In the genomic region with DNA sequence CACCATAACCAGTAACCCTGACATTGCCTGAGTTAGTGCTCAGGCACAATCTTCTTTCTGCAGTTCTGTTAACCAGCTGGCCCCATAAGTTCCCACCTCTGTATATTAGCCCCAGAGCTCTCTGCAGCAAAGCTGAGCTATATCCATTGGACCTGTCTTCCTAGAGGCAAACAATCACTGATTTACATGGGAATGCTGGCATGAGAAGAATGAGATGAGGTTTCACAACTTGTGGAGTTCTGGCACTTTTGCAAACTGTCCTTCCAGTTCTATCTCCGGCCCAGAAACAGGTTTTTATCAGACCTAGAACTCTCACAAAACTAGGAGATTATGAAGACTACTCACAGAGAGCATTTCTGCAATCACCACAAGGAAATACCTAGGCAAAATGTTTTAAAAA, we compare ENCODE assay signal across 18 cellular contexts. TPM values are rescaled to one million over a fixed set of nuclear protein-coding genes. Genes with fewer than 3 reads are reported as not detected.
DNase-seq lines count a peak whose midpoint lies in the region; TF ChIP-seq lines count a peak whose summit lies in the region.
"Had no signal": no experiment of that assay in that cellular context is flagged by ENCODE, and none has a peak within 500 bp of the region (broad histone marks: within the 10 kb centered on the region; RNA-seq: fewer than 3 reads in every experiment).

No MANE protein-coding gene starts in this region.

- no peak overlapping the region for H2AFZ ChIP-seq in mammary epithelial cell (ENCODE audit: low read depth, low read length)

- WGBS in mammary epithelial cell (ENCODE audit: low coverage, missing lambda C conversion rate) = 58% methylated on average over 1 of the region's 1 CpG

- CTCF ChIA-PET in MCF 10A (lab: Yijun Ruan, JAX) = interaction anchor here (0.6 to 2.5 kb wide), 6 partner anchors 8 to 118 kb away, joined by 3 to 14 read pairs (median 4); a partner anchor contains a TSS
- CTCF ChIA-PET in mammary epithelial cell (lab: Charles Lee; ENCODE audit: low non-redundant PET) = no interaction called here

- no peak overlapping the region for H3K4me3 ChIP-seq in mammary epithelial cell (replicated peaks in 1 of 3; ENCODE audit: insufficient read depth in 1 of 3, low read depth in 2 of 3, low read length in 3 of 3)
- H3K4me3 ChIP-seq in adipocyte (ENCODE audit: low read length) = no peak overlapping the region
- H3K4me3 ChIP-seq in fibroblast of the aortic adventitia (ENCODE audit: low read depth, low read length) = no peak overlapping the region
- H3K4me3 ChIP-seq in SJCRH30 = no peak overlapping the region
- H3K4me3 ChIP-seq: BLaER1 treated with 17β-estradiol and CSF1 and Interleukin-3, amounts not matched to agents 10 nM and 100 nM had no signal

- TF ChIP-seq CTCF in MCF 10A (IDR thresholded peaks at IDR 0.05; ENCODE audit: unreplicated experiment) = no peak
- no peak for TF ChIP-seq CTCF in mammary epithelial cell (conservative IDR thresholded peaks at IDR 0.05 in 1 of 2, IDR thresholded peaks at IDR 0.05 in 1 of 2; ENCODE audit: extremely low read depth in 1 of 2, insufficient read depth in 1 of 2, low read depth in 1 of 2, low read length in 2 of 2)
- TF ChIP-seq CTCF in fibroblast of the aortic adventitia (IDR thresholded peaks at IDR 0.05; ENCODE audit: insufficient read depth, low read length) = no peak

- no TSS peak for BruUV-seq in MCF 10A (replicated peaks; lab: Mats Ljungman, UMichigan)
- BruUV-seq in mammary epithelial cell (replicated peaks; lab: Mats Ljungman, UMichigan) = no TSS peak

- no peak overlapping the region for H3K4me2 ChIP-seq in mammary epithelial cell (ENCODE audit: insufficient read depth, low read depth, low read length)
- H3K4me2 ChIP-seq: BLaER1 treated with 17β-estradiol and CSF1 and Interleukin-3, amounts not matched to agents 10 nM and 100 nM had no signal

- no peaks in the 10 kb centered on the region for H3K9me3 Mint-ChIP-seq in MCF 10A (ENCODE audit: unreplicated experiment)

- no peaks in the 10 kb centered on the region for H3K36me3 ChIP-seq in mammary epithelial cell (ENCODE audit: insufficient read depth, low read length)
- H3K36me3 ChIP-seq in adipocyte (ENCODE audit: control insufficient read depth, insufficient read depth, low read length, severe bottlenecking) = no peaks in the 10 kb centered on the region
- no peaks in the 10 kb centered on the region for H3K36me3 ChIP-seq in SJCRH30
- H3K36me3 ChIP-seq: BLaER1 treated with 17β-estradiol and CSF1 and Interleukin-3, amounts not matched to agents 10 nM and 100 nM had no signal

- in situ Hi-C loops in mammary epithelial cell (cut with MboI; ENCODE audit: low sequenced_read_pairs in 2 of 2) = no loop called here

- peaks cover 16% of the 10 kb centered on the region for H3K4me1 ChIP-seq in mammary epithelial cell (ENCODE audit: insufficient read depth, low read length)
- H3K4me1 ChIP-seq in adipocyte (ENCODE audit: control insufficient read depth, insufficient read depth, low read length) = peaks cover 14% of the 10 kb centered on the region
- H3K4me1 ChIP-seq in SJCRH30 = no peaks in the 10 kb centered on the region
- H3K4me1 ChIP-seq: BLaER1 treated with 17β-estradiol and CSF1 and Interleukin-3, amounts not matched to agents 10 nM and 100 nM had no signal

- H3K4me1 Mint-ChIP-seq in MCF 10A (ENCODE audit: insufficient read depth, unreplicated experiment) = peaks cover 38% of the 10 kb centered on the region
- H3K4me1 Mint-ChIP-seq: CD8-positive, alpha-beta memory T cell; IgD-negative memory B cell had no signal

- H3K27me3 ChIP-seq in mammary epithelial cell (ENCODE audit: insufficient read depth, low read length) = no peaks in the 10 kb centered on the region
- no peaks in the 10 kb centered on the region for H3K27me3 ChIP-seq in adipocyte (replicated peaks; ENCODE audit: control insufficient read depth, insufficient read depth, low read length)
- H3K27me3 ChIP-seq in SJCRH30 = no peaks in the 10 kb centered on the region
- H3K27me3 ChIP-seq: BLaER1 treated with 17β-estradiol and CSF1 and Interleukin-3, amounts not matched to agents 10 nM and 100 nM had no signal

- H3K9me3 ChIP-seq in mammary epithelial cell (replicated peaks; ENCODE audit: insufficient read depth, low read length) (no peaks in the 10 kb centered on the region), adipocyte (ENCODE audit: control insufficient read depth, low read length) (no peaks in the 10 kb centered on the region), SJCRH30 (replicated peaks) (no peaks in the 10 kb centered on the region)
- H3K9me3 ChIP-seq: BLaER1 treated with 17β-estradiol and CSF1 and Interleukin-3, amounts not matched to agents 10 nM and 100 nM had no signal

- H3K36me3 Mint-ChIP-seq in MCF 10A (ENCODE audit: insufficient read depth, unreplicated experiment) = no peaks in the 10 kb centered on the region
- H3K36me3 Mint-ChIP-seq: CD8-positive, alpha-beta memory T cell; IgD-negative memory B cell had no signal

- intact Hi-C loops in MCF 10A (cut with micrococcal nuclease) (no loop called here), mammary epithelial cell (cut with micrococcal nuclease) (no loop called here)

- H3K27ac Mint-ChIP-seq in MCF 10A (ENCODE audit: low read depth, unreplicated experiment) = peak overlapping the region; percentile 75
- H3K27ac Mint-ChIP-seq: CD8-positive, alpha-beta memory T cell; H9 had no signal

- dilution Hi-C loops in mammary epithelial cell (cut with HindIII; ENCODE audit: low sequenced_read_pairs) = loop anchor here (5.0 kb wide), 1 partner anchor 122 kb away; no protein-coding TSS in a partner anchor

- H3K27ac ChIP-seq in mammary epithelial cell (ENCODE audit: insufficient read depth, low read depth, low read length) (no peak overlapping the region), SJCRH30 (no peak overlapping the region)
- H3K27ac ChIP-seq: 22Rv1; BLaER1 treated with 17β-estradiol and CSF1 and Interleukin-3, amounts not matched to agents 10 nM and 100 nM had no signal

- H3K4me3 Mint-ChIP-seq in MCF 10A (ENCODE audit: unreplicated experiment) = no peak overlapping the region
- H3K4me3 Mint-ChIP-seq: CD8-positive, alpha-beta memory T cell; H9; IgD-negative memory B cell had no signal

- H3K9ac ChIP-seq in mammary epithelial cell (ENCODE audit: insufficient read depth, low read length) = no peak overlapping the region
- H3K9ac ChIP-seq in adipocyte (ENCODE audit: low read length) = no peak overlapping the region
- H3K9ac ChIP-seq: BLaER1 treated with 17β-estradiol and CSF1 and Interleukin-3, amounts not matched to agents 10 nM and 100 nM had no signal

- POLR2A ChIA-PET in MCF 10A (lab: Yijun Ruan, JAX) = interaction anchor here (0.8 to 1.1 kb wide), 3 partner anchors 8 to 14 kb away, joined by 3 to 4 read pairs (median 3); a partner anchor contains a TSS

- H3K79me2 ChIP-seq in mammary epithelial cell (ENCODE audit: insufficient read depth, low read length) = no peaks in the 10 kb centered on the region

- no peak for DNase-seq in MCF 10A (ENCODE audit: unreplicated experiment)
- DNase-seq in mammary epithelial cell = no peak
- DNase-seq in adipocyte (ENCODE audit: low read depth) = peak; percentile 45
- peak; percentile 80 for DNase-seq in fibroblast of the aortic adventitia (ENCODE audit: low read depth)
- DNase-seq in renal cortical epithelial cell (ENCODE audit: low read depth) = peak; percentile 33
- no peak for DNase-seq in SJCRH30
- no peak for DNase-seq in T1000 (lab: John Stamatoyannopoulos, UW)
- no peak for DNase-seq in stimulated activated CD4-positive, alpha-beta T cell treated with anti-CD3 and anti-CD28 coated beads, Interleukin-1b, Interleukin-23, amount 100 ng/mL, for 48 hours
- DNase-seq: CD8-positive, alpha-beta memory T cell; DMS79 treated with DMSO at 0.1 percent for 48 hours; H9; Karpas-422; NCI-H1092 treated with DMSO at 0.1 percent for 48 hours; NCI-H2081 had no signal

- H4K20me1 ChIP-seq in mammary epithelial cell (ENCODE audit: insufficient read depth, low read length) = no peaks in the 10 kb centered on the region
- H4K20me1 ChIP-seq: BLaER1 treated with 17β-estradiol and CSF1 and Interleukin-3, amounts not matched to agents 10 nM and 100 nM had no signal

- no peaks in the 10 kb centered on the region for H3K27me3 Mint-ChIP-seq in MCF 10A (ENCODE audit: insufficient read depth, unreplicated experiment)

RNA-seq across cellular contexts. Expression of a gene that starts 7.9 kb away (rescaled TPM):
- total RNA-seq in MCF 10A (2022) (23.8 and 28.9 TPM in 2 replicates), mammary epithelial cell (10 to 100 TPM in 1 of 2 donors, under 1 TPM in 1; 0.50 to 18.4 TPM), fibroblast of the aortic adventitia (ENCODE audit: low replicate concordance) (16.2 and 35.3 TPM in 2 replicates), renal cortical epithelial cell (8.7 and 9.6 TPM in 2 replicates)
- 14.9 TPM for polyA plus RNA-seq in mammary epithelial cell
- 4.8 TPM for polyA minus RNA-seq in mammary epithelial cell
- total RNA-seq in SJCRH30 (2014; rRNA removed; shearing (Covaris generic)) = not detected in 2 replicates
- total RNA-seq: CD8-positive, alpha-beta memory T cell; NCI-H460 had no signal
- polyA plus RNA-seq: CD8-positive, alpha-beta memory T cell; IgD-negative memory B cell had no signal

Comparison
In these comparisons a context has a peak if more than half of its experiments do, and no peak if none do; other contexts are left out.
1. DNase-seq: peak in adipocyte (single experiment), fibroblast of the aortic adventitia (single experiment) and renal cortical epithelial cell (single experiment); none in MCF 10A (single experiment), mammary epithelial cell (single experiment), SJCRH30 (0 of 2), T1000 (single experiment) and stimulated activated CD4-positive, alpha-beta T cell treated with anti-CD3 and anti-CD28 coated beads, Interleukin-1b, Interleukin-23, amount 100 ng/mL, for 48 hours (single experiment).